1 cellular context compared by ENCODE assay signal in genomic region chr11:44634401-44635281, GRCh38.
TF ChIP-seq lines count a peak whose summit lies in the region.

No MANE protein-coding gene starts in this region.

TF ChIP-seq in HEK293, 187 proteins besides CTCF, POLR2A, EP300 and RAD21 (continued from another document and continues in another):
- no peak for TF ChIP-seq PRDM2 (tag by site-specific recombination; IDR thresholded peaks at IDR 0.05; ENCODE audit: borderline replicate concordance)
- TF ChIP-seq BCL11A (tag by site-specific recombination; IDR thresholded peaks at IDR 0.05; ENCODE audit: low read depth): peak; percentile 89; the same call in 1 of the 2 replicates
- peak; percentile 75 for TF ChIP-seq PRDM10 (tag by site-specific recombination; IDR thresholded peaks at IDR 0.05)
- no peak for TF ChIP-seq ZNF239 (tag by site-specific recombination; IDR thresholded peaks at IDR 0.05)
- no peak for TF ChIP-seq ZNF16 (tag by site-specific recombination; IDR thresholded peaks at IDR 0.05; ENCODE audit: low read depth)
- TF ChIP-seq PRDM6 (tag by site-specific recombination; IDR thresholded peaks at IDR 0.05): no peak
- TF ChIP-seq TSHZ1 (tag by site-specific recombination; IDR thresholded peaks at IDR 0.05; ENCODE audit: borderline replicate concordance): peak; percentile 34; the same call in 1 of the 2 replicates
- no peak for TF ChIP-seq ZNF155 (tag by site-specific recombination; IDR thresholded peaks at IDR 0.05)
- peak; percentile 94 for TF ChIP-seq GLIS1 (tag by site-specific recombination; IDR thresholded peaks at IDR 0.05)
- TF ChIP-seq GLIS2 (tag by site-specific recombination; IDR thresholded peaks at IDR 0.05): peak; percentile 87
- no peak for TF ChIP-seq ZNF19 (tag by site-specific recombination; IDR thresholded peaks at IDR 0.05; ENCODE audit: low read depth)
- no peak for TF ChIP-seq ZNF621 (tag by site-specific recombination; IDR thresholded peaks at IDR 0.05)
- TF ChIP-seq ZNF596 (tag by site-specific recombination; IDR thresholded peaks at IDR 0.05): no peak
- TF ChIP-seq ZNF426 (tag by site-specific recombination; IDR thresholded peaks at IDR 0.05): no peak
- peak; percentile 42; the same call in 1 of the 2 replicates for TF ChIP-seq KLF10 (tag by site-specific recombination; IDR thresholded peaks at IDR 0.05)
- TF ChIP-seq ZNF133 (tag by site-specific recombination; IDR thresholded peaks at IDR 0.05): no peak
- TF ChIP-seq ZNF777 (tag by site-specific recombination; IDR thresholded peaks at IDR 0.05; ENCODE audit: borderline replicate concordance): no peak
- no peak for TF ChIP-seq ZNF488 (tag by site-specific recombination; IDR thresholded peaks at IDR 0.05)
- no peak for TF ChIP-seq ZFP37 (tag by site-specific recombination; IDR thresholded peaks at IDR 0.05)
- TF ChIP-seq ZNF585B (tag by site-specific recombination; IDR thresholded peaks at IDR 0.05): no peak
- TF ChIP-seq REST (tag by site-specific recombination; IDR thresholded peaks at IDR 0.05): no peak
- TF ChIP-seq ZNF324 (tag by site-specific recombination; IDR thresholded peaks at IDR 0.05): 0 out of 2 replicates have a peak, but pooled peaks have one; percentile 20
- 0 out of 2 replicates have a peak, but pooled peaks have one; percentile 16 for TF ChIP-seq ZSCAN18 (tag by site-specific recombination; IDR thresholded peaks at IDR 0.05)
- TF ChIP-seq ZEB2 (tag by site-specific recombination; IDR thresholded peaks at IDR 0.05): peak; percentile 85
- TF ChIP-seq ZNF184 (tag by site-specific recombination; IDR thresholded peaks at IDR 0.05): no peak
- peak; percentile 64; the same call in 1 of the 2 replicates for TF ChIP-seq ZNF24 (tag by site-specific recombination; IDR thresholded peaks at IDR 0.05)
- peak; percentile 40; the same call in 1 of the 2 replicates for TF ChIP-seq ZNF335 (tag by site-specific recombination; conservative IDR thresholded peaks at IDR 0.05)
- no peak for TF ChIP-seq ZNF354C (tag by site-specific recombination; IDR thresholded peaks at IDR 0.05; ENCODE audit: borderline replicate concordance, low read depth)
- TF ChIP-seq INSM2 (tag by site-specific recombination; IDR thresholded peaks at IDR 0.05): peak; percentile 56; the same call in 1 of the 2 replicates
- no peak for TF ChIP-seq GLI2 (tag by site-specific recombination; IDR thresholded peaks at IDR 0.05; ENCODE audit: borderline replicate concordance, low read depth)
- TF ChIP-seq ZXDB (tag by site-specific recombination; IDR thresholded peaks at IDR 0.05): peak; percentile 85
